ENCODE assay signal across 21 cellular contexts in the genomic region with DNA sequence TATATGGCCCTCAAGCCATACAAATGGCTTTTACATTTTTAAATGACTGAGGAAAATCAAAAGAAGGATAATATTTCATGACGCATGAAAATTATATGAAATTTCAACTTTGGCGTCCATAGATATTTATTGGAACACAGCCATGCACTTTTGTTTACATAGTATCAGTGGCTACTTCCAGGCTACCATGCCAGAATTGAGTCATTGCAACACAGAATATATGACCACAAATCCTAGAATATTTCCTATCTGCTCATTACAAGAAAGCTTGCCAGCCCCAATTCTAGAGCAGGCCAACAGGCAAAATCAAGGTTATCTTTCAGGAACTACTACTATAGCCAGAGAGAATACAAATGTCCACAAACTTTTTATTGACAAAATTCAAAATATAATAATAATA. TPM values are rescaled to one million over a fixed set of nuclear protein-coding genes. Genes with fewer than 3 reads are reported as not detected.
A peak's percentile ranks its signal among the peaks of the same experiment; 100 is the strongest.
DNase-seq lines count a peak whose midpoint lies in the region; ATAC-seq and TF ChIP-seq lines count a peak whose summit lies in the region.
"Had no signal": no experiment of that assay in that cellular context is flagged by ENCODE, and none has a peak within 500 bp of the region (broad histone marks: within the 10 kb centered on the region; RNA-seq: fewer than 3 reads in every experiment).

No MANE protein-coding gene starts in this region.

- peak; percentile 96 for ATAC-seq in PC-3
- ATAC-seq in HG02970 (IDR thresholded peaks at IDR 0.05; ENCODE audit: low FRiP score, unreplicated experiment), result no peak

- TF ChIP-seq CTCF in PC-3 (conservative IDR thresholded peaks at IDR 0.05; ENCODE audit: low read depth, low read length), result no peak
- no peak for TF ChIP-seq CTCF in esophagus muscularis mucosa (IDR thresholded peaks at IDR 0.05)
- TF ChIP-seq CTCF in hepatocyte (IDR thresholded peaks at IDR 0.05; ENCODE audit: poor library complexity), result no peak

- H3K9me3 ChIP-seq in PC-3 (ENCODE audit: low read length) (no peaks in the 10 kb centered on the region), esophagus muscularis mucosa (no peaks in the 10 kb centered on the region), hepatocyte (ENCODE audit: low read depth) (no peaks in the 10 kb centered on the region)
- H3K9me3 ChIP-seq: ascending aorta, HAP-1, heart left ventricle had no signal

- H2AFZ ChIP-seq in PC-3 (ENCODE audit: low read length) (no peak overlapping the region), hepatocyte (no peak overlapping the region)

- no peak for TF ChIP-seq EP300 in esophagus muscularis mucosa (IDR thresholded peaks at IDR 0.05)

- no peak for TF ChIP-seq POLR2A in esophagus muscularis mucosa (IDR thresholded peaks at IDR 0.05; ENCODE audit: low read depth)

- no peaks in the 10 kb centered on the region for H3F3A ChIP-seq in PC-3 (ENCODE audit: low read length, unreplicated experiment)

- H3K4me3 ChIP-seq in PC-3 (ENCODE audit: low read length) (no peak overlapping the region), esophagus muscularis mucosa (no peak overlapping the region), hepatocyte (no peak overlapping the region)
- H3K4me3 ChIP-seq: HAP-1, heart left ventricle, lung had no signal

- H3K27me3 ChIP-seq in PC-3 (ENCODE audit: low read length), result no peaks in the 10 kb centered on the region
- no peaks in the 10 kb centered on the region for H3K27me3 ChIP-seq in esophagus muscularis mucosa
- H3K27me3 ChIP-seq in hepatocyte, result no peaks in the 10 kb centered on the region
- H3K27me3 ChIP-seq: ascending aorta, heart left ventricle had no signal

- H3K27ac ChIP-seq in PC-3 (ENCODE audit: low read length) (no peak overlapping the region), esophagus muscularis mucosa (replicated peaks in 1 of 4) (peak overlapping the region in 3 of 4 donors; percentile 51 to 74 (median 66)), hepatocyte (no peak overlapping the region)

- H3K4me2 ChIP-seq in PC-3 (ENCODE audit: low read length), result peak overlapping the region; percentile 51; the same call in 1 of the 2 replicates
- H3K4me2 ChIP-seq in hepatocyte, result no peak overlapping the region

- no peak overlapping the region for H3K9ac ChIP-seq in PC-3 (ENCODE audit: low read length)

- no peaks in the 10 kb centered on the region for H4K20me1 ChIP-seq in PC-3 (ENCODE audit: low read length)
- no peaks in the 10 kb centered on the region for H4K20me1 ChIP-seq in hepatocyte (ENCODE audit: insufficient read depth, poor library complexity, severe bottlenecking)

- H3K36me3 ChIP-seq in PC-3 (ENCODE audit: low read depth, low read length) (no peaks in the 10 kb centered on the region), esophagus muscularis mucosa (no peaks in the 10 kb centered on the region), hepatocyte (replicated peaks; ENCODE audit: insufficient read depth, low read depth) (no peaks in the 10 kb centered on the region)
- H3K36me3 ChIP-seq: ascending aorta, HAP-1 had no signal

- POLR2A ChIA-PET in PC-3 (lab: Charles Lee; ENCODE audit: unreplicated experiment), result no interaction called here

- intact Hi-C loops in PC-3 (cut with micrococcal nuclease), result loop anchor here (2.0 kb wide), 1 partner anchor 16 kb away; no protein-coding TSS in a partner anchor
- intact Hi-C loops in esophagus muscularis mucosa (cut with DNase I), result no loop called here

- peak; percentile 4 for DNase-seq in DMS53 treated with DMSO at 0.1 percent for 48 hours (lab: John Stamatoyannopoulos, UW; ENCODE audit: unreplicated experiment)
- DNase-seq in PC-3, result peak; percentile 91
- DNase-seq in esophagus muscularis mucosa (ENCODE audit: extremely low spot score), result no peak
- peak; percentile 68 for DNase-seq in pulmonary artery endothelial cell (ENCODE audit: low read depth, low spot score)
- DNase-seq in hepatocyte (ENCODE audit: low spot score), result no peak
- DNase-seq in stimulated activated CD4-positive, alpha-beta T cell treated with anti-CD3 and anti-CD28 coated beads, Interleukin-4, amount 100 ng/mL, for 4 hours, result no peak
- no peak for DNase-seq in SK-N-DZ (ENCODE audit: low spot score)
- DNase-seq: activated CD4-positive, alpha-beta T cell treated with anti-CD3 and anti-CD28 coated beads for 48 hours; activated CD8-positive, alpha-beta memory T cell treated with anti-CD3 and anti-CD28 coated beads, Interleukin-2, amount 50 U/mL, for 48 hours; activated naive CD4-positive, alpha-beta T cell; CD4-positive, CD25-positive, alpha-beta regulatory T cell; DND-41; erythroblast; NCI-H524; nephron progenitor cell; stimulated activated CD4-positive, alpha-beta T cell treated with anti-CD3 and anti-CD28 coated beads, Interleukin-15, amount 100 ng/mL, for 24 hours had no signal

- H3K79me2 ChIP-seq in PC-3 (ENCODE audit: low read length) (no peaks in the 10 kb centered on the region), hepatocyte (no peaks in the 10 kb centered on the region)

- 63% methylated on average over 2 of the region's 2 CpGs for WGBS in esophagus muscularis mucosa
- whole genome bisulfite sequencing in hepatocyte (ENCODE audit: low lambda C conversion rate, missing lambda C conversion rate), result 75% methylated on average over 2 of the region's 2 CpGs

- no TSS peak for BruUV-seq in PC-3 (replicated peaks; lab: Mats Ljungman, UMichigan)

- CTCF ChIA-PET in PC-3 (lab: Charles Lee), result no interaction called here

- H3K4me1 ChIP-seq in PC-3 (ENCODE audit: insufficient read depth, low read length) (peaks cover 18% of the 10 kb centered on the region), esophagus muscularis mucosa (peaks cover 3 to 70% (median 40%) of the 10 kb centered on the region in 4 donors), hepatocyte (ENCODE audit: insufficient read depth) (no peaks in the 10 kb centered on the region)
- H3K4me1 ChIP-seq: HAP-1 had no signal

- no peaks in the 10 kb centered on the region for H3K9me2 ChIP-seq in PC-3 (replicated peaks; ENCODE audit: low read length)
- no peaks in the 10 kb centered on the region for H3K9me2 ChIP-seq in hepatocyte (replicated peaks; ENCODE audit: insufficient read depth)

RNA-seq across cellular contexts. Expression of a gene that starts 29.2 kb away (rescaled TPM):
- 0.77 and 0.81 TPM in 2 replicates for total RNA-seq in PC-3 (2014; rRNA removed)
- total RNA-seq in esophagus muscularis mucosa, result 10 to 100 TPM; 18.5 to 23.2 (median 19.9) TPM
- total RNA-seq in pulmonary artery endothelial cell, result 1.3 and 7.3 TPM in 2 replicates
- 5.5 and 6.1 TPM in 2 replicates for total RNA-seq in hepatocyte
- polyA plus RNA-seq in hepatocyte, result 9.6 and 11.5 TPM in 2 replicates
- 0.06 and 0.48 TPM in 2 replicates for polyA plus RNA-seq in SK-N-DZ (2014; cell fraction: cytosol; rRNA removed)
- polyA plus RNA-seq in SK-N-DZ (2014; cell fraction: nucleus; rRNA removed), result 1.8 TPM in 2 replicates

Comparison
In these comparisons a context has a peak if more than half of its experiments do, and no peak if none do; other contexts are left out.
1. DNase-seq: peak in DMS53 treated with DMSO at 0.1 percent for 48 hours (single experiment), PC-3 (single experiment) and pulmonary artery endothelial cell (single experiment); none in esophagus muscularis mucosa (single experiment), hepatocyte (single experiment), stimulated activated CD4-positive, alpha-beta T cell treated with anti-CD3 and anti-CD28 coated beads, Interleukin-4, amount 100 ng/mL, for 4 hours (0 of 2) and SK-N-DZ (single experiment).
2. H3K27ac ChIP-seq: peak in esophagus muscularis mucosa (3 of 4); none in PC-3 (single experiment) and hepatocyte (single experiment).